ENCODE assay signal across 24 cellular contexts in genomic region chr2:4039999-4040398, GRCh38.
DNase-seq lines count a peak whose midpoint lies in the region; TF ChIP-seq lines count a peak whose summit lies in the region.
"Had no signal": no experiment of that assay in that cellular context is flagged by ENCODE, and none has a peak within 500 bp of the region (broad histone marks: within the 10 kb centered on the region; RNA-seq: fewer than 3 reads in every experiment).

No MANE protein-coding gene starts in this region.

- no peaks in the 10 kb centered on the region for H3K79me1 ChIP-seq in mesendoderm (ENCODE audit: low read length)
- H3K79me1 ChIP-seq in trophoblast cell (ENCODE audit: low read length) = no peaks in the 10 kb centered on the region

- H3K27ac ChIP-seq in mesendoderm (ENCODE audit: low read depth, low read length) (no peak overlapping the region), trophoblast cell (ENCODE audit: low read depth, low read length) (no peak overlapping the region)
- H3K27ac ChIP-seq: BLaER1 had no signal

- H3K4me3 ChIP-seq in mesendoderm (ENCODE audit: low read length) (no peak overlapping the region), trophoblast cell (ENCODE audit: low read depth, low read length) (peak overlapping the region; percentile 20)
- H3K4me3 ChIP-seq: BLaER1, GM12878 had no signal

- H3K9ac ChIP-seq in mesendoderm (ENCODE audit: low read length) = no peak overlapping the region
- peak overlapping the region; percentile 16 for H3K9ac ChIP-seq in trophoblast cell (ENCODE audit: low read length)
- H3K9ac ChIP-seq: BLaER1 had no signal

- no peak overlapping the region for H4K91ac ChIP-seq in trophoblast cell (ENCODE audit: low read depth, low read length)

- H4K5ac ChIP-seq in mesendoderm (ENCODE audit: low read length) = no peak overlapping the region

- no CpG with 5 or more reads among the region's 8 CpGs for WGBS in mesendoderm (ENCODE audit: extremely low coverage, insufficient coverage, low lambda C conversion rate)
- no CpG with 5 or more reads among the region's 8 CpGs for WGBS in trophoblast cell (ENCODE audit: extremely low coverage, insufficient coverage, insufficient read length)

- H2BK15ac ChIP-seq in mesendoderm (replicated peaks; ENCODE audit: low read depth) = no peak overlapping the region

- H3K4ac ChIP-seq in mesendoderm (ENCODE audit: low read depth, low read length) = no peak overlapping the region
- H3K4ac ChIP-seq in trophoblast cell (ENCODE audit: low read depth, low read length) = no peak overlapping the region

- H2AK5ac ChIP-seq in mesendoderm (ENCODE audit: low read length) = no peak overlapping the region
- H2AK5ac ChIP-seq in trophoblast cell (ENCODE audit: low read length) = no peak overlapping the region

- no peak for TF ChIP-seq CTCF in type B pancreatic cell (conservative IDR thresholded peaks at IDR 0.05)

- H3K14ac ChIP-seq in trophoblast cell (ENCODE audit: low read length) = no peak overlapping the region

- H3K36me3 ChIP-seq in mesendoderm (ENCODE audit: control insufficient read depth, insufficient read depth, low read length) (no peaks in the 10 kb centered on the region), trophoblast cell (ENCODE audit: control insufficient read depth in 1 of 2, insufficient read depth in 2 of 2, low read length in 2 of 2) (no peaks in the 10 kb centered on the region)
- H3K36me3 ChIP-seq: BE2C, BLaER1 had no signal

- H3K9me3 ChIP-seq in trophoblast cell (ENCODE audit: insufficient read depth, low read depth, low read length) = peaks cover 18% of the 10 kb centered on the region
- H3K9me3 ChIP-seq: BE2C had no signal

- H3K18ac ChIP-seq in mesendoderm (ENCODE audit: low read length) (no peak overlapping the region), trophoblast cell (ENCODE audit: low read length) (no peak overlapping the region)

- H3K79me2 ChIP-seq in mesendoderm (ENCODE audit: control insufficient read depth, insufficient read depth, low read length) = no peaks in the 10 kb centered on the region
- H3K79me2 ChIP-seq in trophoblast cell (ENCODE audit: control insufficient read depth, insufficient read depth, low read length, poor library complexity) = no peaks in the 10 kb centered on the region

- peaks cover 3% of the 10 kb centered on the region for H3K27me3 Mint-ChIP-seq in type B pancreatic cell
- H3K27me3 Mint-ChIP-seq: CD4-positive, CD25-positive, alpha-beta regulatory T cell had no signal

- H3K4me1 Mint-ChIP-seq in type B pancreatic cell (ENCODE audit: unreplicated experiment) = peaks cover 8% of the 10 kb centered on the region
- H3K4me1 Mint-ChIP-seq: CD14-positive monocyte; CD4-positive, CD25-positive, alpha-beta regulatory T cell had no signal

- H2BK120ac ChIP-seq in mesendoderm (ENCODE audit: low read depth, low read length) = no peak overlapping the region
- H2BK120ac ChIP-seq in trophoblast cell (ENCODE audit: insufficient read depth, low read length, poor library complexity) = no peak overlapping the region

- H2BK5ac ChIP-seq in mesendoderm (ENCODE audit: low read length) (no peak overlapping the region), trophoblast cell (ENCODE audit: low read depth, low read length, poor library complexity) (no peak overlapping the region)

- peaks cover 23% of the 10 kb centered on the region for H3K9me3 Mint-ChIP-seq in type B pancreatic cell

- H3K27me3 ChIP-seq in mesendoderm (ENCODE audit: insufficient read depth, low read length, poor library complexity) = no peaks in the 10 kb centered on the region
- no peaks in the 10 kb centered on the region for H3K27me3 ChIP-seq in trophoblast cell (ENCODE audit: insufficient read depth, low read length)
- H3K27me3 ChIP-seq: BE2C, BLaER1 had no signal

- peak overlapping the region; percentile 58 for H3K4me3 Mint-ChIP-seq in type B pancreatic cell
- H3K4me3 Mint-ChIP-seq: CD14-positive monocyte; CD4-positive, alpha-beta memory T cell; CD4-positive, CD25-positive, alpha-beta regulatory T cell; CD8-positive, alpha-beta memory T cell had no signal

- peaks cover 5% of the 10 kb centered on the region for H3K36me3 Mint-ChIP-seq in type B pancreatic cell
- H3K36me3 Mint-ChIP-seq: CD14-positive monocyte; CD4-positive, alpha-beta memory T cell; CD4-positive, CD25-positive, alpha-beta regulatory T cell; CD8-positive, alpha-beta memory T cell had no signal

- no peak overlapping the region for H4K8ac ChIP-seq in mesendoderm (ENCODE audit: low read depth, low read length)
- no peak overlapping the region for H4K8ac ChIP-seq in trophoblast cell (ENCODE audit: low read depth, low read length)

- H3K23ac ChIP-seq in mesendoderm (ENCODE audit: low read length) (no peak overlapping the region), trophoblast cell (ENCODE audit: low read length) (no peak overlapping the region)

- no peak overlapping the region for H2AFZ ChIP-seq in trophoblast cell (ENCODE audit: insufficient read depth, low read length, poor library complexity)

- H2BK12ac ChIP-seq in trophoblast cell (ENCODE audit: low read length) = no peak overlapping the region

- peak overlapping the region; percentile 7 for H3K27ac Mint-ChIP-seq in type B pancreatic cell
- H3K27ac Mint-ChIP-seq: CD14-positive monocyte; CD4-positive, alpha-beta memory T cell; CD4-positive, CD25-positive, alpha-beta regulatory T cell had no signal

- H3K4me2 ChIP-seq in mesendoderm (ENCODE audit: low read length) (no peak overlapping the region), trophoblast cell (ENCODE audit: low read length) (no peak overlapping the region)
- H3K4me2 ChIP-seq: BLaER1 had no signal

- H3K4me1 ChIP-seq in mesendoderm (ENCODE audit: control insufficient read depth, low read depth, low read length) (no peaks in the 10 kb centered on the region), trophoblast cell (ENCODE audit: control insufficient read depth in 1 of 2, insufficient read depth in 2 of 2, low read length in 2 of 2) (no peaks in the 10 kb centered on the region)
- H3K4me1 ChIP-seq: BE2C had no signal

- DNase-seq in mesendoderm (peak; percentile 5), trophoblast cell (no peak), type B pancreatic cell (ENCODE audit: extremely low spot score, unreplicated experiment) (no peak), NCI-H2227 treated with DMSO at 0.1 percent for 48 hours (lab: John Stamatoyannopoulos, UW) (no peak), NCI-H1092 (lab: John Stamatoyannopoulos, UW) (no peak), Ammon's horn (ENCODE audit: low spot score) (no peak)
- DNase-seq: 8988T; AML-193; BE2C; C1 segment of cervical spinal cord; CD4-positive, alpha-beta memory T cell; CD4-positive, CD25-positive, alpha-beta regulatory T cell; CD8-positive, alpha-beta memory T cell; COR-L47; DMS 273 treated with DMSO at 0.1 percent for 48 hours; DMS153; DMS53; DMS79; DND-41; EL; GDM1 had no signal

- H4K12ac ChIP-seq in trophoblast cell (ENCODE audit: low read depth, low read length) = no peak overlapping the region

- H3K56ac ChIP-seq in mesendoderm (ENCODE audit: low read length) = no peak overlapping the region
